In genomic region chr3:49339947-49340800, GRCh38 we compare ENCODE assay signal across 8 cellular contexts. TPM values are rescaled to one million over a fixed set of nuclear protein-coding genes. Genes with fewer than 3 reads are reported as not detected.
DNase-seq lines count a peak whose midpoint lies in the region; ATAC-seq, FAIRE-seq and TF ChIP-seq lines count a peak whose summit lies in the region.

Gene USP4 (minus strand): TSS chr3:49340053. CDS start chr3:49340024, 29 bp downstream.

- FAIRE-seq in H54 (lab: Jason Lieb, UNC) = no peak

- DNase-seq in ELF-1 (ENCODE audit: low read depth, low spot score) = peak; percentile 87
- peak; percentile 85 for DNase-seq in H54 (ENCODE audit: insufficient read length, low spot score)
- DNase-seq in LoVo (ENCODE audit: low spot score) = peak; percentile 90
- peak; percentile 69 for DNase-seq in RWPE1 (ENCODE audit: low spot score)
- peak; percentile 87 for DNase-seq in fibroblast of peridontal ligament (ENCODE audit: extremely low read depth)
- peak; percentile 79 for DNase-seq in natural killer cell
- peak; percentile 94 for DNase-seq in stimulated activated naive CD4-positive, alpha-beta T cell treated with Interleukin-2 at 50 U/mL for 16 hours (lab: John Stamatoyannopoulos, UW)

- peaks cover 44% of the 10 kb centered on the region for H3K36me3 Mint-ChIP-seq in activated T-helper 17 cell treated with anti-CD3 and anti-CD28 coated beads, Interleukin-2, amount 50 U/mL, for 72 hours (ENCODE audit: low read depth)
- peaks cover 5% of the 10 kb centered on the region for H3K36me3 Mint-ChIP-seq in natural killer cell

- TF ChIP-seq CTCF in RWPE1 (conservative IDR thresholded peaks at IDR 0.05; ENCODE audit: low read depth) (peak; percentile 55), natural killer cell (IDR thresholded peaks at IDR 0.05) (peak; percentile 49)

- CTCF ChIA-PET in RWPE1 (lab: Yijun Ruan, JAX) = interaction anchor here (0.7 to 0.8 kb wide), 3 partner anchors 18 to 109 kb away, joined by 3 to 4 read pairs (median 4); no protein-coding TSS in a partner anchor

- peaks cover 29% of the 10 kb centered on the region for H3K4me1 Mint-ChIP-seq in activated T-helper 17 cell treated with anti-CD3 and anti-CD28 coated beads, Interleukin-2, amount 50 U/mL, for 72 hours
- peaks cover 31 to 42% of the 10 kb centered on the region in 2 donors for H3K4me1 Mint-ChIP-seq in natural killer cell

- peak within 1 kb of the TSS; percentile 98 for H3K27ac ChIP-seq in RWPE1

- peak within 1 kb of the TSS; percentile 94 for H3K27ac Mint-ChIP-seq in activated T-helper 17 cell treated with anti-CD3 and anti-CD28 coated beads, Interleukin-2, amount 50 U/mL, for 72 hours
- peak within 1 kb of the TSS; percentile 97 to 100 for H3K27ac Mint-ChIP-seq in natural killer cell

- H3K27me3 Mint-ChIP-seq in activated T-helper 17 cell treated with anti-CD3 and anti-CD28 coated beads, Interleukin-2, amount 50 U/mL, for 72 hours = no peaks in the 10 kb centered on the region
- no peaks in the 10 kb centered on the region for H3K27me3 Mint-ChIP-seq in natural killer cell (ENCODE audit: low read depth in 2 of 2)

- TF ChIP-seq POLR2A in H54 (IDR thresholded peaks at IDR 0.05; ENCODE audit: low read depth, low read length) = peak; percentile 76

- POLR2A ChIA-PET in RWPE1 (lab: Yijun Ruan, JAX; ENCODE audit: low non-redundant PET) = interaction anchor here (0.6 to 1.0 kb wide), 2 partner anchors 18 to 303 kb away, joined by 4 to 5 read pairs; partner anchors contain the start of gene GPX1

- peak within 1 kb of the TSS; percentile 88 for H3K4me3 Mint-ChIP-seq in activated T-helper 17 cell treated with anti-CD3 and anti-CD28 coated beads, Interleukin-2, amount 50 U/mL, for 72 hours
- peak within 1 kb of the TSS; percentile 91 for H3K4me3 Mint-ChIP-seq in natural killer cell

- H3K9me3 Mint-ChIP-seq in activated T-helper 17 cell treated with anti-CD3 and anti-CD28 coated beads, Interleukin-2, amount 50 U/mL, for 72 hours = no peaks in the 10 kb centered on the region
- no peaks in the 10 kb centered on the region for H3K9me3 Mint-ChIP-seq in natural killer cell

- peak; percentile 93 for ATAC-seq in activated T-helper 17 cell treated with anti-CD3 and anti-CD28 coated beads, Interleukin-2, amount 50 U/mL, for 72 hours (replicated peaks)
- ATAC-seq in natural killer cell = peak; percentile 88 to 98 (median 91)

- intact Hi-C loops in natural killer cell (cut with micrococcal nuclease) = loop anchor here (1.0 kb wide), 3 partner anchors 72 to 130 kb away; partner anchors contain the start of genes DAG1 and TCTA

RNA-seq across cellular contexts. Expression of gene USP4, which starts in this region (rescaled TPM):
- 10 to 100 TPM; 69.1 to 69.2 TPM for total RNA-seq in activated T-helper 17 cell treated with anti-CD3 and anti-CD28 coated beads, Interleukin-2, amount 50 U/mL, for 72 hours
- total RNA-seq in natural killer cell = 100 to 1,000 TPM; 110 to 138 (median 135) TPM

Comparison
In these comparisons a context has a peak if more than half of its experiments do, and no peak if none do; other contexts are left out.
1. Peak in every context shown above with its lines: DNase-seq, ATAC-seq and H3K27ac ChIP-seq.